ENCODE assay signal across 9 cellular contexts in genomic region chr4:26330186-26330787, GRCh38. TPM values are rescaled to one million over a fixed set of nuclear protein-coding genes. Genes with fewer than 3 reads are reported as not detected.
A peak's percentile ranks its signal among the peaks of the same experiment; 100 is the strongest.
DNase-seq lines count a peak whose midpoint lies in the region; ATAC-seq and TF ChIP-seq lines count a peak whose summit lies in the region.
"Had no signal": no experiment of that assay in that cellular context is flagged by ENCODE, and none has a peak within 500 bp of the region (broad histone marks: within the 10 kb centered on the region; RNA-seq: fewer than 3 reads in every experiment).

No MANE protein-coding gene starts in this region.

- H3K4me3 Mint-ChIP-seq in Calu3 (ENCODE audit: low read depth, unreplicated experiment) = no peak overlapping the region
- H3K4me3 Mint-ChIP-seq in activated naive CD4-positive, alpha-beta T cell treated with anti-CD3 and anti-CD28 coated beads for 36 hours = no peak overlapping the region
- H3K4me3 Mint-ChIP-seq: T-helper 1 cell treated with Interleukin-12 subunit alpha and Interleukin-12 subunit beta and Interleukin-4 antibody, amounts not matched to agents 30 μg/mL and 1 μg/mL, for 36 hours had no signal

- ATAC-seq in GM19351 (IDR thresholded peaks at IDR 0.05; ENCODE audit: unreplicated experiment) (peak; percentile 88), HG03571 (IDR thresholded peaks at IDR 0.05; ENCODE audit: unreplicated experiment) (peak; percentile 70)

- no peaks in the 10 kb centered on the region for H3K27me3 ChIP-seq in breast epithelium

- H3K9me3 Mint-ChIP-seq in Calu3 (ENCODE audit: low read depth, unreplicated experiment) = no peaks in the 10 kb centered on the region
- H3K9me3 Mint-ChIP-seq in activated naive CD4-positive, alpha-beta T cell treated with anti-CD3 and anti-CD28 coated beads for 36 hours = no peaks in the 10 kb centered on the region
- H3K9me3 Mint-ChIP-seq: T-helper 1 cell treated with Interleukin-12 subunit alpha and Interleukin-12 subunit beta and Interleukin-4 antibody, amounts not matched to agents 30 μg/mL and 1 μg/mL, for 36 hours had no signal

- H3K4me1 ChIP-seq in breast epithelium = no peaks in the 10 kb centered on the region

- H3K36me3 ChIP-seq in breast epithelium = no peaks in the 10 kb centered on the region

- no peaks in the 10 kb centered on the region for H3K36me3 Mint-ChIP-seq in Calu3 (ENCODE audit: insufficient read depth, unreplicated experiment)
- no peaks in the 10 kb centered on the region for H3K36me3 Mint-ChIP-seq in activated naive CD4-positive, alpha-beta T cell treated with anti-CD3 and anti-CD28 coated beads for 36 hours (ENCODE audit: low read depth)

- no peak overlapping the region for H3K4me3 ChIP-seq in breast epithelium

- CTCF ChIA-PET in Calu3 (lab: Charles Lee) = interaction anchor here (0.7 to 1.7 kb wide), 6 partner anchors 10 to 300 kb away, joined by 3 to 14 read pairs (median 4); no protein-coding TSS in a partner anchor
- CTCF ChIA-PET in activated naive CD4-positive, alpha-beta T cell treated with anti-CD3 and anti-CD28 coated beads for 36 hours (lab: Charles Lee) = interaction anchor here (0.6 to 7.2 kb wide), 38 partner anchors 10 to 677 kb away, joined by 3 to 77 read pairs (median 4); no protein-coding TSS in a partner anchor

- intact Hi-C loops in Calu3 (cut with micrococcal nuclease; ENCODE audit: unreplicated experiment) (loop anchor here (2.0 kb wide), 1 partner anchor 81 kb away; no protein-coding TSS in a partner anchor), breast epithelium (cut with DNase I; ENCODE audit: low total_unique reads) (no loop called here)
- intact Hi-C loops in activated naive CD4-positive, alpha-beta T cell treated with anti-CD3 and anti-CD28 coated beads for 36 hours (cut with micrococcal nuclease) = loop anchor here (1.0 to 5.0 kb wide), 4 partner anchors 42 to 680 kb away; no protein-coding TSS in a partner anchor

- no peak overlapping the region for H3K27ac Mint-ChIP-seq in Calu3 (ENCODE audit: unreplicated experiment)
- no peak overlapping the region for H3K27ac Mint-ChIP-seq in activated naive CD4-positive, alpha-beta T cell treated with anti-CD3 and anti-CD28 coated beads for 36 hours
- H3K27ac Mint-ChIP-seq: T-helper 1 cell treated with Interleukin-12 subunit alpha and Interleukin-12 subunit beta and Interleukin-4 antibody, amounts not matched to agents 30 μg/mL and 1 μg/mL, for 36 hours had no signal

- H3K9me3 ChIP-seq in breast epithelium = no peaks in the 10 kb centered on the region

- no TSS peak for BruUV-seq in Calu3 (replicated peaks; lab: Mats Ljungman, UMichigan)

- TF ChIP-seq CTCF in Calu3 (IDR thresholded peaks at IDR 0.05; ENCODE audit: unreplicated experiment) (no peak), breast epithelium (IDR thresholded peaks at IDR 0.05) (peak; percentile 52 to 64 (median 62))

- DNase-seq in Calu3 (peak; percentile 15), NCI-H82 (lab: John Stamatoyannopoulos, UW) (peak; percentile 77), breast epithelium (ENCODE audit: low spot score in 2 of 2) (no peak), inferior parietal cortex (ENCODE audit: extremely low spot score) (peak; percentile 89), superior temporal gyrus (ENCODE audit: extremely low spot score) (peak; percentile 95)
- no peak for DNase-seq in activated naive CD4-positive, alpha-beta T cell treated with anti-CD3 and anti-CD28 coated beads for 36 hours

- no peak for TF ChIP-seq POLR2A in breast epithelium (IDR thresholded peaks at IDR 0.05)

- H3K27me3 Mint-ChIP-seq in Calu3 (ENCODE audit: unreplicated experiment) = no peaks in the 10 kb centered on the region
- H3K27me3 Mint-ChIP-seq in activated naive CD4-positive, alpha-beta T cell treated with anti-CD3 and anti-CD28 coated beads for 36 hours (ENCODE audit: low read depth) = no peaks in the 10 kb centered on the region

- peaks cover 19% of the 10 kb centered on the region for H3K4me1 Mint-ChIP-seq in Calu3 (ENCODE audit: low read depth, unreplicated experiment)
- peaks cover 40% of the 10 kb centered on the region for H3K4me1 Mint-ChIP-seq in activated naive CD4-positive, alpha-beta T cell treated with anti-CD3 and anti-CD28 coated beads for 36 hours (ENCODE audit: low read depth)

- H3K27ac ChIP-seq in breast epithelium = no peak overlapping the region

RNA-seq across cellular contexts. Expression of gene RBPJ, which starts 9.5 kb away (rescaled TPM):
- 46.1 and 56.3 TPM in 2 replicates for total RNA-seq in Calu3 (2022)
- total RNA-seq in breast epithelium = 100 to 1,000 TPM in 1 of 3 donors, 10 to 100 TPM in 2; 64.9 to 143 (median 88.7) TPM
- total RNA-seq in activated naive CD4-positive, alpha-beta T cell treated with anti-CD3 and anti-CD28 coated beads for 36 hours = 100 to 1,000 TPM; 114 to 118 TPM

Comparison
In these comparisons a context has a peak if more than half of its experiments do, and no peak if none do; other contexts are left out.
1. DNase-seq: peak in Calu3 (single experiment), NCI-H82 (single experiment), inferior parietal cortex (single experiment) and superior temporal gyrus (single experiment); none in breast epithelium (0 of 2) and activated naive CD4-positive, alpha-beta T cell treated with anti-CD3 and anti-CD28 coated beads for 36 hours (single experiment).